9 cellular contexts compared by ENCODE assay signal in the genomic region with DNA sequence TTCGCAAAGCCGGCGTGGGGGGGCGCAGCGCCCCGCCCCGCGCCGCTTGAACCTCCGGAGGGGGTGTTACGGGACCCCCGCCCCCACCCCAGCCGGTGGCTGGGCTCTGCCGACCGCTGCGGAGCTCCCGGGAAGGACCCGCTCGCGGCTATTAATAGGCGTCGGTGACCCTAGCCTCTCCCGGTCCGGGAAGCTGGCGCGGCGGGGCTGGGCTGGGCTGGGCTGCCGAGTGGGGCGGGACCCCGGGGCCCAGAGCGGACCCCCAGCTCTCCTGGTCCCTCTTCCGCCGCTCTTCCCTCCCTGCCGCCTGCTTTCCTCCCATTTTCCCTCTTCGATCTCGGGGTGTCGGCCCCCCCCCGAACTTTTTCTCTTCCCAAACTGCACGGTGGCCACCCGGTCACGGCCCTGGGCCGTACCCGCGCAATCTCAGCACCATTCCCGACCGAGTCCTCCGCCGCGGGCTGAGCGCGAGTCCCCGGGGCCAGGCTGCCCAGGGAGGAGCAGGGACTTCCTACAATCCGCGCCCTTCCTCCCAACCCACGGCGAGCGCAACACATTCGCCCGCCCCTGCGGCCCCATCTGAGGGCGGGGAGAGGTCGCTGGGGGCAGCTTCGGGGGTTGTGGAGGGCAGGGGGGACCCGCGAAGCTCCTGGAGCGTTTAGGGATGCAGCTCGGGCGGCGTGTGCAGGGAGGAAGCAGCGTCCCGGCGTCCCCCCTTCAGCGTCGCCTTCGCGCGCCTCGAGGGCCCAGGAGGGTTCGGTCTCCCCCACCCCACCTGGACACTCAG. TPM values are rescaled to one million over a fixed set of nuclear protein-coding genes. Genes with fewer than 3 reads are reported as not detected.
A peak's percentile ranks its signal among the peaks of the same experiment; 100 is the strongest.
DNase-seq lines count a peak whose midpoint lies in the region; ATAC-seq and TF ChIP-seq lines count a peak whose summit lies in the region.
"Had no signal": no experiment of that assay in that cellular context is flagged by ENCODE, and none has a peak within 500 bp of the region (broad histone marks: within the 10 kb centered on the region; RNA-seq: fewer than 3 reads in every experiment).

No MANE protein-coding gene starts in this region.

- H3K4me3 Mint-ChIP-seq in activated B cell treated with CpG ODN at 0.5 μM for 24 hours, result peak overlapping the region; percentile 82

- no peak for TF ChIP-seq CTCF in activated B cell treated with CpG ODN at 0.5 μM for 24 hours (IDR thresholded peaks at IDR 0.05)
- no peak for TF ChIP-seq CTCF in right atrium auricular region (IDR thresholded peaks at IDR 0.05)

- peak overlapping the region; percentile 49 to 66 for H3K4me3 ChIP-seq in right atrium auricular region
- H3K4me3 ChIP-seq in skeletal muscle cell (ENCODE audit: low read depth, low read length), result peak overlapping the region; percentile 54

- H3K9me3 Mint-ChIP-seq in activated B cell treated with CpG ODN at 0.5 μM for 24 hours, result no peaks in the 10 kb centered on the region

- intact Hi-C loops in activated B cell treated with CpG ODN at 0.5 μM for 24 hours (cut with micrococcal nuclease), result loop anchor here (10.0 kb wide), 1 partner anchor 278 kb away; no protein-coding TSS in a partner anchor

- H3K36me3 ChIP-seq in right atrium auricular region, result no peaks in the 10 kb centered on the region

- H3K27me3 ChIP-seq in right atrium auricular region, result peaks cover 0 to 8% of the 10 kb centered on the region in 2 donors

- peaks cover 14% of the 10 kb centered on the region for H3K4me1 Mint-ChIP-seq in activated B cell treated with CpG ODN at 0.5 μM for 24 hours

- POLR2A ChIA-PET in activated B cell treated with CpG ODN at 0.5 μM for 24 hours (lab: Charles Lee), result interaction anchor here (0.6 to 0.7 kb wide), 2 partner anchors 24 to 642 kb away, joined by 4 read pairs; no protein-coding TSS in a partner anchor

- DNase-seq in GM03348 (ENCODE audit: low spot score) (peak; percentile 73), activated B cell treated with CpG ODN at 0.5 μM for 24 hours (peak; percentile 28), right atrium auricular region (ENCODE audit: low spot score) (no peak), skeletal muscle cell (ENCODE audit: low read depth) (no peak), amygdala (lab: John Stamatoyannopoulos, UW) (no peak), NCI-H2227 treated with DMSO at 0.1 percent for 48 hours (lab: John Stamatoyannopoulos, UW) (no peak)
- no peak for DNase-seq in activated CD4-positive, alpha-beta T cell treated with anti-CD3 and anti-CD28 coated beads for 48 hours

- no peaks in the 10 kb centered on the region for H3K36me3 Mint-ChIP-seq in activated B cell treated with CpG ODN at 0.5 μM for 24 hours (ENCODE audit: low read depth)

- ATAC-seq in activated B cell treated with CpG ODN at 0.5 μM for 24 hours (ENCODE audit: low read depth) (peak; percentile 18), esophagus mucosa (no peak)

- H3K27me3 Mint-ChIP-seq in activated B cell treated with CpG ODN at 0.5 μM for 24 hours, result peaks cover 40% of the 10 kb centered on the region

- no peaks in the 10 kb centered on the region for H3K9me3 ChIP-seq in right atrium auricular region

- H3K27ac ChIP-seq in right atrium auricular region, result peak overlapping the region; percentile 73 to 81

- CTCF ChIA-PET in activated B cell treated with CpG ODN at 0.5 μM for 24 hours (lab: Charles Lee), result no interaction called here

- H3K27ac Mint-ChIP-seq in activated B cell treated with CpG ODN at 0.5 μM for 24 hours, result no peak overlapping the region

- H3K4me1 ChIP-seq in right atrium auricular region, result peaks cover 0 to 64% of the 10 kb centered on the region in 2 donors

RNA-seq across cellular contexts. Expression of a gene that starts 3.1 kb away (rescaled TPM):
- total RNA-seq in activated B cell treated with CpG ODN at 0.5 μM for 24 hours (not detected in 2 replicates), right atrium auricular region (10 to 100 TPM in 1 of 2 donors, 1 to 10 TPM in 1; 6.5 to 15.3 TPM), esophagus mucosa (0.68 TPM)
- total RNA-seq: LHCN-M2 had no signal

Comparison
In these comparisons a context has a peak if more than half of its experiments do, and no peak if none do; other contexts are left out.
1. DNase-seq: peak in GM03348 (single experiment) and activated B cell treated with CpG ODN at 0.5 μM for 24 hours (single experiment); none in right atrium auricular region (single experiment), skeletal muscle cell (single experiment), amygdala (0 of 56), activated CD4-positive, alpha-beta T cell treated with anti-CD3 and anti-CD28 coated beads for 48 hours (single experiment) and NCI-H2227 treated with DMSO at 0.1 percent for 48 hours (single experiment).